ENCODE assay signal across 1 cellular context in the genomic region with DNA sequence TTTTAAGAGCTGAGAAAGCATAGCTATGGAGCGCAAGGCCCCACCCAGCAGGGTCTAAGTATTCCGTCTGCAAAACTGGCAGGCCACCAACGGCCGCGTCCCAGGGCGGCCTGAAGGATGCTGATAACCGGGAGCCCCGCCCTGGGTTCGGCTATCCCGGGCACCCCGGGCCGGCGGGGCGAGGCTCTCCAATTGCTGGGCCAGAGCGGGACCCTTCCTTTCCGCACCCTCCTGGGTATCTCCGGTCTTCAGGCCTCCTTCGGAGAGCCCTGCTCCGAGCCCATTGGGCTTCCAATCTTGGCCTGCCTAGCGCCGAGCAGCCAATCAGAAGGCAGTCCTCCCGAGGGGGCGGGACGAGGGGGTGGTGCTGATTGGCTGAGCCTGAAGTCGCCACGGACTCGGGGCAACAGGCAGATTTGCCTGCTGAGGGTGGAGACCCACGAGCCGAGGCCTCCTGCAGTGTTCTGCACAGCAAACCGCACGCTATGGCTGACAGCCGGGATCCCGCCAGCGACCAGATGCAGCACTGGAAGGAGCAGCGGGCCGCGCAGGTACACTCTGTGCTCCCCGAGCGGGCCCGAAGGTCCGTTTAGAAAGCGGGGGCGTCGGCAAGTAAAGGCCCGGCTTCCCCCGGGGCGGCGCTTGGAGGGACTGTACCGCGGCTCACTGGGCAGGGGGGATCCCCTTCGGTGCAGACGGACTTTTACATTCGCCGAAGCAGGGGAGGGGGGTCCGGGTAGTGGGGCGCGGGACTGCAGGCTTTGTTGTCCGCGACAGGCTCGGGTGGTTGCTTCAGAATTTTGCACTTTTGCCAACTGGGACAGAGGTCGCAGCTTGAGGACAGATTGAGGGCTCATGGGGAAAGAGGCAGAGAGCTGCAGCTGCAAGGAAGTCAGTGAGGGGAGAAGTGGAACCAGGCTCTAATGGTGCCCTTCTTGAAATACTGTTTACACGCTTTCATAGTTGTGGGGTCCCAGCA.
TF ChIP-seq lines count a peak whose summit lies in the region.

CAT (plus strand) TSS at position 406 of the 979 bp plus-strand sequence; CDS start at position 486, 80 bp downstream.

TF ChIP-seq in K562, 482 proteins besides CTCF, POLR2A, EP300 and RAD21 (continued from another document and continues in another):
- TF ChIP-seq, protein P1, sequence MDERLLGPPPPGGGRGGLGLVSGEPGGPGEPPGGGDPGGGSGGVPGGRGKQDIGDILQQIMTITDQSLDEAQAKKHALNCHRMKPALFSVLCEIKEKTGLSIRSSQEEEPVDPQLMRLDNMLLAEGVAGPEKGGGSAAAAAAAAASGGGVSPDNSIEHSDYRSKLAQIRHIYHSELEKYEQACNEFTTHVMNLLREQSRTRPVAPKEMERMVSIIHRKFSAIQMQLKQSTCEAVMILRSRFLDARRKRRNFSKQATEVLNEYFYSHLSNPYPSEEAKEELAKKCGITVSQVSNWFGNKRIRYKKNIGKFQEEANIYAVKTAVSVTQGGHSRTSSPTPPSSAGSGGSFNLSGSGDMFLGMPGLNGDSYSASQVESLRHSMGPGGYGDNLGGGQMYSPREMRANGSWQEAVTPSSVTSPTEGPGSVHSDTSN (CRISPR knock-in tag; IDR thresholded peaks at IDR 0.05; ENCODE audit: low read depth) = no peak
- TF ChIP-seq, protein P1 (tag; conservative IDR thresholded peaks at IDR 0.05; ENCODE audit: low read depth) = no peak
- TF ChIP-seq ETV1 (tag; conservative IDR thresholded peaks at IDR 0.05; ENCODE audit: low read depth) = peak; percentile 55
- TF ChIP-seq, protein P2, sequence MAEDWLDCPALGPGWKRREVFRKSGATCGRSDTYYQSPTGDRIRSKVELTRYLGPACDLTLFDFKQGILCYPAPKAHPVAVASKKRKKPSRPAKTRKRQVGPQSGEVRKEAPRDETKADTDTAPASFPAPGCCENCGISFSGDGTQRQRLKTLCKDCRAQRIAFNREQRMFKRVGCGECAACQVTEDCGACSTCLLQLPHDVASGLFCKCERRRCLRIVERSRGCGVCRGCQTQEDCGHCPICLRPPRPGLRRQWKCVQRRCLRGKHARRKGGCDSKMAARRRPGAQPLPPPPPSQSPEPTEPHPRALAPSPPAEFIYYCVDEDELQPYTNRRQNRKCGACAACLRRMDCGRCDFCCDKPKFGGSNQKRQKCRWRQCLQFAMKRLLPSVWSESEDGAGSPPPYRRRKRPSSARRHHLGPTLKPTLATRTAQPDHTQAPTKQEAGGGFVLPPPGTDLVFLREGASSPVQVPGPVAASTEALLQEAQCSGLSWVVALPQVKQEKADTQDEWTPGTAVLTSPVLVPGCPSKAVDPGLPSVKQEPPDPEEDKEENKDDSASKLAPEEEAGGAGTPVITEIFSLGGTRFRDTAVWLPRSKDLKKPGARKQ (CRISPR knock-in tag; IDR thresholded peaks at IDR 0.05) = no peak
- no peak for TF ChIP-seq ZNF75A (CRISPR knock-in tag; IDR thresholded peaks at IDR 0.05)
- no peak for TF ChIP-seq TFAM (CRISPR knock-in tag; conservative IDR thresholded peaks at IDR 0.05)
- peak; percentile 54; the same call in 1 of the 2 replicates for TF ChIP-seq ZNF609 (CRISPR knock-in tag; IDR thresholded peaks at IDR 0.05; ENCODE audit: borderline replicate concordance)
- no peak for TF ChIP-seq ARHGAP35 (IDR thresholded peaks at IDR 0.05; ENCODE audit: partially characterized antibody)
- peak; percentile 59 to 69 for TF ChIP-seq NRF1 (conservative IDR thresholded peaks at IDR 0.05 in 1 of 2, IDR thresholded peaks at IDR 0.05 in 1 of 2)
- no peak for TF ChIP-seq OTX1 (CRISPR knock-in tag; IDR thresholded peaks at IDR 0.05)
- TF ChIP-seq, protein P3, sequence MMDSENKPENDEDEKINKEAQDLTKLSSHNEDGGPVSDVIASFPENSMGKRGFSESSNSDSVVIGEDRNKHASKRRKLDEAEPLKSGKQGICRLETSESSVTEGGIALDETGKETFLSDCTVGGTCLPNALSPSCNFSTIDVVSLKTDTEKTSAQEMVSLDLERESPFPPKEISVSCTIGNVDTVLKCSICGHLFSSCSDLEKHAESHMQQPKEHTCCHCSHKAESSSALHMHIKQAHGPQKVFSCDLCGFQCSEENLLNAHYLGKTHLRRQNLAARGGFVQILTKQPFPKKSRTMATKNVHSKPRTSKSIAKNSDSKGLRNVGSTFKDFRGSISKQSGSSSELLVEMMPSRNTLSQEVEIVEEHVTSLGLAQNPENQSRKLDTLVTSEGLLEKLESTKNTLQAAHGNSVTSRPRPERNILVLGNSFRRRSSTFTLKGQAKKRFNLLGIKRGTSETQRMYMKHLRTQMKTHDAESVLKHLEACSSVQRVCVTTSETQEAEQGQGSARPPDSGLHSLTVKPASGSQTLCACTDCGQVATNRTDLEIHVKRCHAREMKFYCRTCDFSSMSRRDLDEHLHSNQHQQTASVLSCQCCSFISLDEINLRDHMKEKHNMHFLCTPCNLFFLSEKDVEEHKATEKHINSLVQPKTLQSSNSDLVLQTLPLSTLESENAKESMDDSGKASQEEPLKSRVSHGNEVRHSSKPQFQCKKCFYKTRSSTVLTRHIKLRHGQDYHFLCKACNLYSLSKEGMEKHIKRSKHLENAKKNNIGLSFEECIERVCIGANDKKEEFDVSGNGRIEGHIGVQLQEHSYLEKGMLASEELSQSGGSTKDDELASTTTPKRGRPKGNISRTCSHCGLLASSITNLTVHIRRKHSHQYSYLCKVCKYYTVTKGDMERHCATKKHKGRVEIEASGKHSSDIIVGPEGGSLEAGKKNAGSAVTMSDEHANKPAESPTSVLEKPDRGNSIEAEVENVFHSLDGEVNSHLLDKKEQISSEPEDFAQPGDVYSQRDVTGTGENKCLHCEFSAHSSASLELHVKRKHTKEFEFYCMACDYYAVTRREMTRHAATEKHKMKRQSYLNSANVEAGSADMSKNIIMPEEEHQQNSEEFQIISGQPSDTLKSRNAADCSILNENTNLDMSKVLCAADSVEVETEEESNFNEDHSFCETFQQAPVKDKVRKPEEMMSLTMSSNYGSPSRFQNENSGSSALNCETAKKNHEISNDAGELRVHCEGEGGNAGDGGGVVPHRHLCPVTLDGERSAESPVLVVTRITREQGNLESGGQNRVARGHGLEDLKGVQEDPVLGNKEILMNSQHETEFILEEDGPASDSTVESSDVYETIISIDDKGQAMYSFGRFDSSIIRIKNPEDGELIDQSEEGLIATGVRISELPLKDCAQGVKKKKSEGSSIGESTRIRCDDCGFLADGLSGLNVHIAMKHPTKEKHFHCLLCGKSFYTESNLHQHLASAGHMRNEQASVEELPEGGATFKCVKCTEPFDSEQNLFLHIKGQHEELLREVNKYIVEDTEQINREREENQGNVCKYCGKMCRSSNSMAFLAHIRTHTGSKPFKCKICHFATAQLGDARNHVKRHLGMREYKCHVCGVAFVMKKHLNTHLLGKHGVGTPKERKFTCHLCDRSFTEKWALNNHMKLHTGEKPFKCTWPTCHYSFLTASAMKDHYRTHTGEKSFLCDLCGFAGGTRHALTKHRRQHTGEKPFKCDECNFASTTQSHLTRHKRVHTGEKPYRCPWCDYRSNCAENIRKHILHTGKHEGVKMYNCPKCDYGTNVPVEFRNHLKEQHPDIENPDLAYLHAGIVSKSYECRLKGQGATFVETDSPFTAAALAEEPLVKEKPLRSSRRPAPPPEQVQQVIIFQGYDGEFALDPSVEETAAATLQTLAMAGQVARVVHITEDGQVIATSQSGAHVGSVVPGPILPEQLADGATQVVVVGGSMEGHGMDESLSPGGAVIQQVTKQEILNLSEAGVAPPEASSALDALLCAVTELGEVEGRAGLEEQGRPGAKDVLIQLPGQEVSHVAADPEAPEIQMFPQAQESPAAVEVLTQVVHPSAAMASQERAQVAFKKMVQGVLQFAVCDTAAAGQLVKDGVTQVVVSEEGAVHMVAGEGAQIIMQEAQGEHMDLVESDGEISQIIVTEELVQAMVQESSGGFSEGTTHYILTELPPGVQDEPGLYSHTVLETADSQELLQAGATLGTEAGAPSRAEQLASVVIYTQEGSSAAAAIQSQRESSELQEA (IDR thresholded peaks at IDR 0.05; ENCODE audit: low read depth) = no peak; the same call in 1 of the 2 replicates
- no peak for TF ChIP-seq E4F1 (CRISPR knock-in tag; IDR thresholded peaks at IDR 0.05; ENCODE audit: borderline replicate concordance)
- peak; percentile 10; the same call in 1 of the 2 replicates for TF ChIP-seq NFE2 (IDR thresholded peaks at IDR 0.05; ENCODE audit: low read depth)
- no peak for TF ChIP-seq ZBTB33 (CRISPR knock-in tag; IDR thresholded peaks at IDR 0.05)
- TF ChIP-seq BRCA1 (IDR thresholded peaks at IDR 0.05) = no peak
- TF ChIP-seq BRCA1 (CRISPR knock-in tag; IDR thresholded peaks at IDR 0.05) = no peak
- peak; percentile 93 for TF ChIP-seq NCOR1 (IDR thresholded peaks at IDR 0.05)
- no peak for TF ChIP-seq BDP1 (IDR thresholded peaks at IDR 0.05; ENCODE audit: insufficient read depth, insufficient read length)
- TF ChIP-seq MNT (conservative IDR thresholded peaks at IDR 0.05) = peak; percentile 78 to 93
- TF ChIP-seq ETV6 (IDR thresholded peaks at IDR 0.05; ENCODE audit: borderline replicate concordance in 1 of 2, low read depth in 2 of 2, low read length in 1 of 2) = no peak
- TF ChIP-seq ETV6 (CRISPR knock-in tag; IDR thresholded peaks at IDR 0.05; ENCODE audit: borderline replicate concordance) = no peak
- TF ChIP-seq NUFIP1 (IDR thresholded peaks at IDR 0.05; ENCODE audit: partially characterized antibody) = no peak
- no peak for TF ChIP-seq RBM15 (IDR thresholded peaks at IDR 0.05; ENCODE audit: insufficient read depth, low read length)
